In genomic region chr3:10546181-10546624, GRCh38 we compare ENCODE assay signal across 16 cellular contexts. TPM values are rescaled to one million over a fixed set of nuclear protein-coding genes. Genes with fewer than 3 reads are reported as not detected.
"Had no signal": no experiment of that assay in that cellular context is flagged by ENCODE, and none has a peak within 500 bp of the region (broad histone marks: within the 10 kb centered on the region; RNA-seq: fewer than 3 reads in every experiment).

No MANE protein-coding gene starts in this region.

- H3K27me3 ChIP-seq: brain microvascular endothelial cell, pancreas, SJCRH30, transverse colon had no signal

- H3K9me3 ChIP-seq: pancreas, SJCRH30 had no signal

- H3K4me1 ChIP-seq: left lung, pancreas, SJCRH30, transverse colon had no signal

- H3K27ac Mint-ChIP-seq: activated naive CD8-positive, alpha-beta T cell treated with anti-CD3 and anti-CD28 coated beads for 36 hours; nephron; stimulated activated naive B cell treated with anti-CD40 and anti-IgM and Interleukin-4, amounts not matched to agents 10 μg/mL and 1 μg/mL and 100 μg/mL, for 72 hours had no signal

- DNase-seq: activated gamma-delta T cell treated with Interleukin-2 at 50 U/mL for 16 hours; activated naive CD8-positive, alpha-beta T cell treated with anti-CD3 and anti-CD28 coated beads for 36 hours; activated T-cell treated with anti-CD3 and anti-CD28 coated beads, Interleukin-2, amount 50 U/mL, for 4 hours; brain microvascular endothelial cell; dermis blood vessel endothelial cell; hypothalamus; left lung; mesenchymal stem cell; pancreas; SJCRH30; small intestine; stimulated activated naive B cell treated with anti-CD40 and anti-IgM and Interleukin-4, amounts not matched to agents 10 μg/mL and 1 μg/mL and 100 μg/mL, for 72 hours; T-helper 9 cell; transverse colon had no signal

- H3K4me3 ChIP-seq: left lung, pancreas, SJCRH30, transverse colon had no signal

- H3K36me3 ChIP-seq: brain microvascular endothelial cell, left lung, pancreas, SJCRH30, transverse colon had no signal

- H3K27ac ChIP-seq: brain microvascular endothelial cell, left lung, pancreas, SJCRH30, transverse colon had no signal

- ATAC-seq: activated T-cell treated with anti-CD3 and anti-CD28 coated beads, Interleukin-2, amount 50 U/mL, for 4 hours; left lung; pancreas; stimulated activated naive B cell treated with anti-CD40 and anti-IgM and Interleukin-4, amounts not matched to agents 10 μg/mL and 1 μg/mL and 100 μg/mL, for 72 hours had no signal

- H3K4me3 Mint-ChIP-seq: activated naive CD8-positive, alpha-beta T cell treated with anti-CD3 and anti-CD28 coated beads for 36 hours; activated T-cell treated with anti-CD3 and anti-CD28 coated beads, Interleukin-2, amount 50 U/mL, for 4 hours; nephron; stimulated activated naive B cell treated with anti-CD40 and anti-IgM and Interleukin-4, amounts not matched to agents 10 μg/mL and 1 μg/mL and 100 μg/mL, for 72 hours had no signal

- H3K36me3 Mint-ChIP-seq: activated naive CD8-positive, alpha-beta T cell treated with anti-CD3 and anti-CD28 coated beads for 36 hours had no signal

RNA-seq across cellular contexts. Expression of gene ATP2B2, which starts 40.8 kb away (rescaled TPM):
- total RNA-seq: activated naive CD8-positive, alpha-beta T cell treated with anti-CD3 and anti-CD28 coated beads for 36 hours; dermis blood vessel endothelial cell; glomerular endothelial cell; SJCRH30; transverse colon had no signal
